In the genomic region with DNA sequence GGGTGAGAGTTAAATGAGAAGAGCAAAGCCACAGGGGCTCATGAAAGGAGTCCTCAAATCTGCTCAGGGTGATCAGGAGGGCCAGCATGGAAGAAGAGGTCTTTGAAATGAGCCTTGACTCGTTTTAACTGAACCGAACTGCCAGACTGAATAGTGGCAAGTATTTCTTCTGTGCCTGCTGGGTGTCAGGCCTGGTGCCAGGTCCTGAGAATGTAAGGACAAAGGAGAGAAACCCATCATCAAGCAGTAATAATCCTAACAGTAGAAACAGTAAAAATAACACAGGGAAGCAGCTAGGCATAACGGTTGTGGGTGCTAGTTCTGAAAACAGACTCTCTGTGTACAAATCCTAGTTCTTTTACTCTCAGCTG, we compare ENCODE assay signal across 9 cellular contexts. TPM values are rescaled to one million over a fixed set of nuclear protein-coding genes. Genes with fewer than 3 reads are reported as not detected.
A peak's percentile ranks its signal among the peaks of the same experiment; 100 is the strongest.
DNase-seq lines count a peak whose midpoint lies in the region; ATAC-seq, FAIRE-seq and TF ChIP-seq lines count a peak whose summit lies in the region.
"Had no signal": no experiment of that assay in that cellular context is flagged by ENCODE, and none has a peak within 500 bp of the region (broad histone marks: within the 10 kb centered on the region; RNA-seq: fewer than 3 reads in every experiment).

No MANE protein-coding gene starts in this region.

- no peak overlapping the region for H3K4me3 ChIP-seq in HepG2 (replicated peaks in 1 of 3; ENCODE audit: insufficient read depth in 1 of 3, low read depth in 2 of 3, low read length in 3 of 3)
- no peak overlapping the region for H3K4me3 ChIP-seq in thoracic aorta
- H3K4me3 ChIP-seq in OCI-LY7 (ENCODE audit: low read depth, low read length, poor library complexity, severe bottlenecking) = no peak overlapping the region

- 94% methylated on average over 3 of the region's 3 CpGs for WGBS in HepG2 (ENCODE audit: low lambda C conversion rate)

- no peak for TF ChIP-seq CTCF in HepG2 (CRISPR knock-in tag; IDR thresholded peaks at IDR 0.05)
- no peak for TF ChIP-seq CTCF in thoracic aorta (IDR thresholded peaks at IDR 0.05)
- no peak for TF ChIP-seq CTCF in OCI-LY7 (conservative IDR thresholded peaks at IDR 0.05; ENCODE audit: low read length)
- TF ChIP-seq CTCF in GM13976 (IDR thresholded peaks at IDR 0.05; ENCODE audit: borderline replicate concordance, control extremely low read depth, extremely low read depth, insufficient read depth, missing control alignments) = no peak

- H3K4me1 Mint-ChIP-seq in activated T-cell treated with anti-CD3 and anti-CD28 coated beads, Interleukin-2, amount 50 U/mL, for 24 hours (ENCODE audit: low read depth) = peaks cover 42% of the 10 kb centered on the region

- no peak for TF ChIP-seq RAD21 in HepG2 (CRISPR knock-in tag; IDR thresholded peaks at IDR 0.05)

- H2AFZ ChIP-seq in HepG2 (ENCODE audit: low read length) (no peak overlapping the region), OCI-LY7 (ENCODE audit: low read length) (no peak overlapping the region)

- ATAC-seq in HepG2 = no peak
- no peak for ATAC-seq in thoracic aorta (ENCODE audit: insufficient number of reproducible peaks, low FRiP score, low read depth)

- H3K27me3 ChIP-seq in HepG2 (ENCODE audit: control insufficient read depth in 1 of 2, insufficient read depth in 2 of 2, low read length in 2 of 2) (no peaks in the 10 kb centered on the region), thoracic aorta (replicated peaks; ENCODE audit: insufficient read depth) (no peaks in the 10 kb centered on the region)

- H3K4me1 ChIP-seq in HepG2 (ENCODE audit: insufficient read depth, low read length) = peaks cover 42% of the 10 kb centered on the region
- peaks cover 23 to 30% of the 10 kb centered on the region in 2 donors for H3K4me1 ChIP-seq in thoracic aorta (ENCODE audit: control insufficient read depth in 1 of 2, low read depth in 2 of 2)
- no peaks in the 10 kb centered on the region for H3K4me1 ChIP-seq in OCI-LY7 (ENCODE audit: insufficient read depth, low read length, poor library complexity, severe bottlenecking)

- no peaks in the 10 kb centered on the region for H3K9me3 ChIP-seq in HepG2 (ENCODE audit: low read length)
- H3K9me3 ChIP-seq in thoracic aorta = no peaks in the 10 kb centered on the region
- H3K9me3 ChIP-seq in OCI-LY7 (ENCODE audit: low read length) = no peaks in the 10 kb centered on the region

- H3K79me2 ChIP-seq in HepG2 (ENCODE audit: insufficient read depth, low read length) (no peaks in the 10 kb centered on the region), OCI-LY7 (ENCODE audit: insufficient read depth, low read depth, low read length) (no peaks in the 10 kb centered on the region)

- no peak for DNase-seq in activated T-cell treated with anti-CD3 and anti-CD28 coated beads, Interleukin-2, amount 50 U/mL, for 24 hours
- no peak for DNase-seq in activated T-cell treated with anti-CD3 and anti-CD28 coated beads, Interleukin-2, amount 50 U/mL, for 48 hours
- DNase-seq in HepG2 (ENCODE audit: low spot score) = no peak
- no peak for DNase-seq in thoracic aorta (ENCODE audit: low spot score)
- no peak for DNase-seq in OCI-LY7 (ENCODE audit: low spot score)
- DNase-seq in GM13976 (ENCODE audit: low spot score) = no peak
- DNase-seq in SW 1271 (lab: John Stamatoyannopoulos, UW) = no peak
- DNase-seq: effector memory CD4-positive, alpha-beta T cell had no signal

- H3K27me3 Mint-ChIP-seq in activated T-cell treated with anti-CD3 and anti-CD28 coated beads, Interleukin-2, amount 50 U/mL, for 24 hours = peaks cover 5% of the 10 kb centered on the region

- H4K20me1 ChIP-seq in HepG2 (ENCODE audit: insufficient read depth, low read length) = peaks cover 33% of the 10 kb centered on the region
- H4K20me1 ChIP-seq in OCI-LY7 (ENCODE audit: insufficient read depth, low read length) = no peaks in the 10 kb centered on the region

- H3K9ac ChIP-seq in HepG2 (ENCODE audit: insufficient read depth, low read depth, low read length) = no peak overlapping the region

- POLR2A ChIA-PET in HepG2 (lab: Yijun Ruan, JAX) = interaction anchor here (1.4 to 4.2 kb wide), 2 partner anchors 33 to 39 kb away, joined by 7 to 17 read pairs; no protein-coding TSS in a partner anchor
- POLR2A ChIA-PET in OCI-LY7 (lab: Charles Lee) = no interaction called here

- no peak for TF ChIP-seq POLR2A in HepG2 (IDR thresholded peaks at IDR 0.05; ENCODE audit: insufficient read depth in 1 of 2, low read depth in 2 of 2, low read length in 2 of 2)

- no TSS peak for BruUV-seq in HepG2 (replicated peaks; lab: Mats Ljungman, UMichigan)
- no TSS peak for BruUV-seq in OCI-LY7 (replicated peaks; lab: Mats Ljungman, UMichigan)

- H3K27ac ChIP-seq in angular gyrus (ENCODE audit: low read depth, low read length) (peak overlapping the region; percentile 52), HepG2 (ENCODE audit: extremely low read length, insufficient read depth, low read length) (peak overlapping the region; percentile 22), thoracic aorta (peak overlapping the region; percentile 59 to 62), OCI-LY7 (ENCODE audit: low read depth, low read length, poor library complexity, severe bottlenecking) (no peak overlapping the region)

- no peak for TF ChIP-seq EP300 in HepG2 (IDR thresholded peaks at IDR 0.05; ENCODE audit: low read depth in 2 of 2, low read length in 2 of 2)
- no peak for TF ChIP-seq EP300 in HepG2 (CRISPR knock-in tag; IDR thresholded peaks at IDR 0.05; ENCODE audit: borderline replicate concordance)

- H3K36me3 ChIP-seq in HepG2 (replicated peaks in 1 of 2; ENCODE audit: control insufficient read depth in 1 of 2, insufficient read depth in 2 of 2, low read length in 2 of 2) (peaks cover 5 to 16% of the 10 kb centered on the region in 2 experiments; a peak in 4 of 5 replicates), thoracic aorta (no peaks in the 10 kb centered on the region), OCI-LY7 (ENCODE audit: insufficient read depth, low read length) (no peaks in the 10 kb centered on the region)

- H3K4me2 ChIP-seq in HepG2 (ENCODE audit: low read depth, low read length) (no peak overlapping the region), OCI-LY7 (ENCODE audit: low read length) (no peak overlapping the region)

- H3K4me3 Mint-ChIP-seq in activated T-cell treated with anti-CD3 and anti-CD28 coated beads, Interleukin-2, amount 50 U/mL, for 24 hours = no peak overlapping the region

- intact Hi-C loops in HepG2 (cut with micrococcal nuclease; ENCODE audit: unreplicated experiment) (no loop called here), OCI-LY7 (cut with micrococcal nuclease; ENCODE audit: unreplicated experiment) (no loop called here)

- in situ Hi-C loops in HepG2 (cut with HindIII; ENCODE audit: extremely low pct_ligation_motif_present, low pct_unique_long_range_greater_than_20kb) = no loop called here
- in situ Hi-C loops in GM13976 (cut with MboI; ENCODE audit: low sequenced_read_pairs, unreplicated experiment) = no loop called here

- CTCF ChIA-PET in HepG2 (lab: Yijun Ruan, JAX; ENCODE audit: low intra/inter-chr PET ratio, low total read pairs) = no interaction called here
- CTCF ChIA-PET in OCI-LY7 (lab: Charles Lee; ENCODE audit: unreplicated experiment) = no interaction called here

- no peaks in the 10 kb centered on the region for H3K9me3 Mint-ChIP-seq in activated T-cell treated with anti-CD3 and anti-CD28 coated beads, Interleukin-2, amount 50 U/mL, for 24 hours

- H3K9me2 ChIP-seq in OCI-LY7 (ENCODE audit: insufficient read depth, low read length) = no peaks in the 10 kb centered on the region

- no peaks in the 10 kb centered on the region for H3K36me3 Mint-ChIP-seq in activated T-cell treated with anti-CD3 and anti-CD28 coated beads, Interleukin-2, amount 50 U/mL, for 24 hours (ENCODE audit: low read depth)

- no peak for FAIRE-seq in HepG2 (lab: Jason Lieb, UNC)

- peak overlapping the region; percentile 10 for H3K27ac Mint-ChIP-seq in activated T-cell treated with anti-CD3 and anti-CD28 coated beads, Interleukin-2, amount 50 U/mL, for 24 hours

TF ChIP-seq in HepG2, 621 proteins besides CTCF, POLR2A, EP300 and RAD21 (continues in another document):
- TF ChIP-seq ZFP37 (CRISPR knock-in tag; IDR thresholded peaks at IDR 0.05; ENCODE audit: borderline replicate concordance) = no peak
- TF ChIP-seq, protein P1, sequence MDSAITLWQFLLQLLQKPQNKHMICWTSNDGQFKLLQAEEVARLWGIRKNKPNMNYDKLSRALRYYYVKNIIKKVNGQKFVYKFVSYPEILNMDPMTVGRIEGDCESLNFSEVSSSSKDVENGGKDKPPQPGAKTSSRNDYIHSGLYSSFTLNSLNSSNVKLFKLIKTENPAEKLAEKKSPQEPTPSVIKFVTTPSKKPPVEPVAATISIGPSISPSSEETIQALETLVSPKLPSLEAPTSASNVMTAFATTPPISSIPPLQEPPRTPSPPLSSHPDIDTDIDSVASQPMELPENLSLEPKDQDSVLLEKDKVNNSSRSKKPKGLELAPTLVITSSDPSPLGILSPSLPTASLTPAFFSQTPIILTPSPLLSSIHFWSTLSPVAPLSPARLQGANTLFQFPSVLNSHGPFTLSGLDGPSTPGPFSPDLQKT (CRISPR knock-in tag; IDR thresholded peaks at IDR 0.05; ENCODE audit: borderline replicate concordance) = no peak

RNA-seq across cellular contexts. Expression of a gene that starts 40.4 kb away (rescaled TPM):
- total RNA-seq in HepG2 (2016; rRNA removed; fragmentation: Illumina TruSeq; extraction: Trizol) (8.6 and 10.0 TPM in 2 replicates), thoracic aorta (10 to 100 TPM; 47.9 to 78.5 TPM), OCI-LY7 (2022) (77.8 and 84.5 TPM in 2 replicates)
- total RNA-seq in HepG2 (2016; cell fraction: cytosol; rRNA removed; fragmentation: Illumina TruSeq; extraction: Trizol; ENCODE audit: low read depth) = 5.9 and 6.9 TPM in 2 replicates
- total RNA-seq in HepG2 (2016; cell fraction: insoluble cytoplasmic fraction; rRNA removed; fragmentation: Illumina TruSeq; extraction: Trizol) = 8.6 and 9.2 TPM in 2 replicates
- 6.1 and 6.5 TPM in 2 replicates for total RNA-seq in HepG2 (2016; cell fraction: membrane; rRNA removed; fragmentation: Illumina TruSeq; extraction: Trizol)
- total RNA-seq in HepG2 (2016; cell fraction: nucleus; rRNA removed; fragmentation: Illumina TruSeq; extraction: Trizol) = 15.6 and 16.8 TPM in 2 replicates
- polyA plus RNA-seq in HepG2 (2011; rRNA removed) = 56.3 and 59.1 TPM in 2 replicates
- 15.3 and 17.1 TPM in 2 replicates for polyA plus RNA-seq in HepG2 (2011; cell fraction: cytosol; rRNA removed)
- 92.6 and 110 TPM in 2 replicates for polyA plus RNA-seq in HepG2 (2011; cell fraction: nucleus; rRNA removed)
- 27.7 and 30.7 TPM in 2 replicates for polyA plus RNA-seq in HepG2 (2012)
- polyA plus RNA-seq in HepG2 (2016; cell fraction: cytosol; fragmentation: Illumina TruSeq; extraction: Trizol; ENCODE audit: low read depth) = 0.69 and 1.4 TPM in 2 replicates
- polyA plus RNA-seq in HepG2 (2016; cell fraction: insoluble cytoplasmic fraction; fragmentation: Illumina TruSeq; extraction: Trizol; ENCODE audit: low read depth) = 9.8 and 12.0 TPM in 2 replicates
- polyA plus RNA-seq in HepG2 (2016; cell fraction: membrane; fragmentation: Illumina TruSeq; extraction: Trizol; ENCODE audit: low read depth) = 2.7 and 3.7 TPM in 2 replicates
- polyA plus RNA-seq in HepG2 (2016; cell fraction: nucleus; fragmentation: Illumina TruSeq; extraction: Trizol; ENCODE audit: insufficient read depth, low read depth) = 25.8 and 26.1 TPM in 2 replicates
- polyA minus RNA-seq in HepG2 (2011; rRNA and poly(A)+ RNA removed; ENCODE audit: low replicate concordance) = 37.4 and 65.9 TPM in 2 replicates
- 17.8 and 26.2 TPM in 2 replicates for polyA minus RNA-seq in HepG2 (2011; cell fraction: cytosol; rRNA and poly(A)+ RNA removed)
- 43.8 and 50.1 TPM in 2 replicates for polyA minus RNA-seq in HepG2 (2011; cell fraction: nucleus; rRNA and poly(A)+ RNA removed)
- 32.8 and 41.2 TPM in 2 replicates for total RNA-seq in OCI-LY7 (2014; rRNA removed; shearing (Covaris generic))
